Comparison of ENCODE assay signal across 28 cellular contexts in the genomic region with DNA sequence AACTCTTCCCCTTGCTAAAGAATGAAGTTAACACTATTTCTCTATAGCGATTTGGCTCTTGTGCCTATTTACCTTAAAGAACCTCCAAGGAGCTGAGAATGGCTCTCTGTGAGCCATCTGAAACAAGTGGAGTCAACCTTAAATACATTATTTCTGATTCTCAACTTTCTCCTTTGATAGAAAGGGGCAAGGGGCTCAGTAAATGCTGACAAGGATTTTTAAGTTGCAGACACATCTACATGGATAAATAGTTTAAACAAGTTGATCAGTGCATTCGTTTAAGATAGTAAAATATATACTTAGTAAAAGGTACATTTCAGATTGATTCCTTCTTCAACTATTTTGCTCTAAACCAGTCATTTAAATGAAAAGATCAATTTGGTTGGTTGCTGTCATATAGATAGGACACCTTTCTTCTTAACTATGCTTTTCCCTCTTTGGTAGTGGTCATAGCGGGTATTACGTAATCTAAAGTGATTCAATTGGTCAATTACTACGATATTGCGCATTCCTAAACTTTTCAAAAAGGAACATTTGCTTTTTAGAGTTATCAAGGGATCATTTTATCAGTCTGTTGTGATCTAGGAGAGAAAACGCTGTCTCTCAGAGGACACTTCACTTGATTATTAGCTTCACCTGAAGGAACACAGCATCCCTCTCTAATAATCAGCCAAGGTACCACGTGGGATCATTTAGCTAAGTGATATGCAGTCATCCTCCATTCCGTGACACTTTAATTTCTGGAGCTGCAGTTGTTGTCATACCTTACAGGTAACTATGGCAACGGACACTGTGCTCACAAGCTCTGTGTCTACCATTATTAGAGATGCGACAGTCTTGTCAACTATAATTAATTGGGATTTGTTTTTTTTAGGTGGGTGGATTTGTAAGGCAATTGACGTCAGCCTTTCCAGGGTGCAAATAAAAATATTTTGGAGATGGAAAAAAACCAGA. TPM values are rescaled to one million over a fixed set of nuclear protein-coding genes. Genes with fewer than 3 reads are reported as not detected.
DNase-seq lines count a peak whose midpoint lies in the region; FAIRE-seq and TF ChIP-seq lines count a peak whose summit lies in the region.
"Had no signal": no experiment of that assay in that cellular context is flagged by ENCODE, and none has a peak within 500 bp of the region (broad histone marks: within the 10 kb centered on the region; RNA-seq: fewer than 3 reads in every experiment).

No MANE protein-coding gene starts in this region.

- FAIRE-seq in HTR-8/SVneo (lab: Jason Lieb, UNC): no peak
- FAIRE-seq: endothelial cell of umbilical vein, RCC 7860 had no signal

- in situ Hi-C loops in GM13977 (cut with MboI; ENCODE audit: low pct_unique_long_range_greater_than_20kb, low sequenced_read_pairs, unreplicated experiment): no loop called here

- H3K9ac ChIP-seq in neural cell (ENCODE audit: low read length): peak overlapping the region; percentile 28

- TF ChIP-seq RAD21 in neural cell (conservative IDR thresholded peaks at IDR 0.05): peak; percentile 12

- H3K27me3 ChIP-seq in neural cell (ENCODE audit: insufficient read depth, low read depth, low read length) (no peaks in the 10 kb centered on the region), vagina (no peaks in the 10 kb centered on the region)
- H3K27me3 ChIP-seq: adrenal gland, body of pancreas, dorsolateral prefrontal cortex, hepatocyte, thyroid gland had no signal

- H3F3A ChIP-seq in neural cell (ENCODE audit: insufficient read depth, low read length, poor library complexity, severe bottlenecking): no peaks in the 10 kb centered on the region

- H3K4me2 ChIP-seq in neural cell (ENCODE audit: low read length): peak overlapping the region; percentile 71
- H3K4me2 ChIP-seq: hepatocyte had no signal

- TF ChIP-seq EP300 in neural cell (conservative IDR thresholded peaks at IDR 0.05; ENCODE audit: poor library complexity, severe bottlenecking): peak; percentile 96

- peak overlapping the region; percentile 4 for H3K27ac ChIP-seq in caudate nucleus (ENCODE audit: low read depth, low read length)
- peak overlapping the region; percentile 74 for H3K27ac ChIP-seq in neural cell (ENCODE audit: low read length)
- H3K27ac ChIP-seq in vagina: no peak overlapping the region
- H3K27ac ChIP-seq: adrenal gland, body of pancreas, dorsolateral prefrontal cortex, hepatocyte, thyroid gland had no signal

- H4K20me1 ChIP-seq in neural cell (ENCODE audit: insufficient read depth): no peaks in the 10 kb centered on the region

- TF ChIP-seq CTCF in neural cell (IDR thresholded peaks at IDR 0.05; ENCODE audit: poor library complexity, severe bottlenecking): no peak
- TF ChIP-seq CTCF in GM13977 (IDR thresholded peaks at IDR 0.05; ENCODE audit: extremely low read depth, insufficient read depth, missing control alignments): no peak
- TF ChIP-seq CTCF in vagina (IDR thresholded peaks at IDR 0.05): no peak

- H3K9me3 ChIP-seq in neural cell (ENCODE audit: low read length) (no peaks in the 10 kb centered on the region), vagina (no peaks in the 10 kb centered on the region)
- H3K9me3 ChIP-seq: adrenal gland, body of pancreas, HAP-1, thyroid gland had no signal

- DNase-seq in COR-L47 (lab: John Stamatoyannopoulos, UW) (peak; percentile 16), NCI-H146 treated with DMSO at 0.1 percent for 48 hours (lab: John Stamatoyannopoulos, UW; ENCODE audit: unreplicated experiment) (peak; percentile 57), caudate nucleus (lab: John Stamatoyannopoulos, UW) (peak in 15 of 61 donors; percentile 2 to 76 (median 15)), GM13977 (ENCODE audit: low spot score) (no peak), HTR-8/SVneo (ENCODE audit: insufficient read length, low spot score) (no peak), GOT3 (lab: John Stamatoyannopoulos, UW) (no peak), vagina (ENCODE audit: extremely low spot score in 2 of 2) (no peak)
- DNase-seq: activated CD4-positive, alpha-beta T cell treated with anti-CD3 and anti-CD28 coated beads for 1 hour; activated CD8-positive, alpha-beta T cell treated with anti-CD3 and anti-CD28 coated beads for 36 hours; activated naive CD4-positive, alpha-beta T cell treated with anti-CD3 and anti-CD28 coated beads, Interleukin-2, amount 10 ng/mL, durations not matched to agents 7 days and 5 days; adrenal gland; body of pancreas; CD8-positive, alpha-beta memory T cell; DMS 273 treated with DMSO at 0.1 percent for 48 hours; dorsolateral prefrontal cortex; left cardiac atrium; mammary epithelial cell; NCI-H187; NCI-H526 treated with DMSO at 0.1 percent for 48 hours; stimulated activated CD4-positive, alpha-beta T cell treated with anti-CD3 and anti-CD28 coated beads, Interleukin-4, amount 100 ng/mL, for 1 hour; SW 1271; thyroid gland had no signal

- H3K36me3 ChIP-seq in neural cell (ENCODE audit: insufficient read depth, low read length): no peaks in the 10 kb centered on the region
- H3K36me3 ChIP-seq in vagina: no peaks in the 10 kb centered on the region
- H3K36me3 ChIP-seq: adrenal gland, HAP-1, thyroid gland had no signal

- H3K79me2 ChIP-seq in neural cell (replicated peaks; ENCODE audit: insufficient read depth, low read length): no peaks in the 10 kb centered on the region
- H3K79me2 ChIP-seq: hepatocyte had no signal

- H3K4me3 ChIP-seq in neural cell (ENCODE audit: low read length) (peak overlapping the region; percentile 55), vagina (no peak overlapping the region)
- H3K4me3 ChIP-seq: adrenal gland, body of pancreas, dorsolateral prefrontal cortex, HAP-1, hepatocyte, thyroid gland had no signal

- no peaks in the 10 kb centered on the region for H3K4me1 ChIP-seq in vagina
- H3K4me1 ChIP-seq: adrenal gland, body of pancreas, HAP-1, thyroid gland had no signal

- no peaks in the 10 kb centered on the region for H3K9me2 ChIP-seq in neural cell (ENCODE audit: insufficient read depth, low read length)

- TF ChIP-seq POLR2A in vagina (IDR thresholded peaks at IDR 0.05): no peak

- H2AFZ ChIP-seq in neural cell (ENCODE audit: low read depth, low read length): no peak overlapping the region
- H2AFZ ChIP-seq: hepatocyte had no signal

- intact Hi-C loops in vagina (cut with DNase I): no loop called here

TF ChIP-seq in neural cell, 6 proteins besides CTCF, POLR2A, EP300 and RAD21:
- TF ChIP-seq POLR2AphosphoS5 (IDR thresholded peaks at IDR 0.05) (peak; percentile 83), REST (IDR thresholded peaks at IDR 0.05; ENCODE audit: borderline replicate concordance) (peak; percentile 11), EZH2 (IDR thresholded peaks at IDR 0.05; ENCODE audit: borderline replicate concordance, insufficient read depth, low read length, poor library complexity, severe bottlenecking) (no peak), MXI1 (conservative IDR thresholded peaks at IDR 0.05; ENCODE audit: poor library complexity, severe bottlenecking) (peak; percentile 37), SMC3 (conservative IDR thresholded peaks at IDR 0.05; ENCODE audit: poor library complexity) (no peak)

RNA-seq across cellular contexts. Expression of gene KCNE4, which starts 50.8 kb away (rescaled TPM):
- polyA plus RNA-seq in neural cell: 0.32 TPM in 1 of 2 replicates, not detected in the other
- polyA minus RNA-seq in neural cell: not detected in 2 replicates
- total RNA-seq in vagina: 4.9 TPM
- total RNA-seq: activated CD8-positive, alpha-beta T cell treated with anti-CD3 and anti-CD28 coated beads for 36 hours; activated T-helper 17 cell treated with anti-CD3 and anti-CD28 coated beads, Interleukin-2, amount 50 U/mL, for 72 hours; CD8-positive, alpha-beta memory T cell; endothelial cell of umbilical vein had no signal
- polyA plus RNA-seq: CD8-positive, alpha-beta memory T cell had no signal

Comparison
In these comparisons a context has a peak if more than half of its experiments do, and no peak if none do; other contexts are left out.
1. DNase-seq: peak in COR-L47 (single experiment) and NCI-H146 treated with DMSO at 0.1 percent for 48 hours (single experiment); none in GM13977 (single experiment), HTR-8/SVneo (single experiment), GOT3 (single experiment) and vagina (0 of 2).